Comparison of ENCODE assay signal across 1 cellular context in genomic region chr2:44715671-44716077, GRCh38.
TF ChIP-seq lines count a peak whose summit lies in the region.

No MANE protein-coding gene starts in this region.

TF ChIP-seq in HCT116, 20 proteins besides CTCF, POLR2A, EP300 and RAD21 (continued from another document):
- TF ChIP-seq ZFX (IDR thresholded peaks at IDR 0.05): no peak
TF ChIP-seq in HCT116: peak in this region for 0.
